10 cellular contexts compared by ENCODE assay signal in the genomic region with DNA sequence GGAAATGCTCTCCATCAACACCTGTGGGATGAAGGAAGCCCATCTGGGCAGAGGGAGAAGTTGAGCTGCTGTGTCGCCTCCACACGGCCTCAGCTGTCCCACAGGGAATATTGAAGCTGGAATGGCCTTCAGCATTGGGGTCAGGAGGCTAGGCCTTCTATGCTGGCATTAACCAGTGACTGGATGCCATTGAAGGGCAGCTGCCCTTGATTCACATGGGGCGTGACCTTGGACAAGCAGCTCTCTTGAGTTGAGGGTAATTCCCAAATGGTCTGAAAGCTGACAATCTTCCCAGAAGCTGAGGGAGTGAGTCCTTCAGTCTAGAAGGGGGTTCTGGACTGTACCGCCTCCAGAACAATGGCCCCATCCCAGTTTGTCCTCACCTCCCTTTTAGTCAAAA. TPM values are rescaled to one million over a fixed set of nuclear protein-coding genes. Genes with fewer than 3 reads are reported as not detected.
A peak's percentile ranks its signal among the peaks of the same experiment; 100 is the strongest.
DNase-seq lines count a peak whose midpoint lies in the region; ATAC-seq and TF ChIP-seq lines count a peak whose summit lies in the region.
"Had no signal": no experiment of that assay in that cellular context is flagged by ENCODE, and none has a peak within 500 bp of the region (broad histone marks: within the 10 kb centered on the region; RNA-seq: fewer than 3 reads in every experiment).

No MANE protein-coding gene starts in this region.

- no peaks in the 10 kb centered on the region for H3K36me3 Mint-ChIP-seq in neural crest cell (ENCODE audit: low read depth)

- H3K9me3 Mint-ChIP-seq in neural crest cell: no peaks in the 10 kb centered on the region

- ATAC-seq in GM21619 (IDR thresholded peaks at IDR 0.05; ENCODE audit: unreplicated experiment) (no peak), GM21825 (IDR thresholded peaks at IDR 0.05; ENCODE audit: unreplicated experiment) (no peak)

- peak overlapping the region; percentile 23 for H3K4me3 Mint-ChIP-seq in neural crest cell

- peak; percentile 45 for DNase-seq in LHCN-M2 (ENCODE audit: low read depth)
- DNase-seq in coronary artery (ENCODE audit: low spot score): no peak
- no peak for DNase-seq in neural crest cell (ENCODE audit: low read depth, low spot score)
- DNase-seq in NCI-H2107 treated with DMSO at 0.1 percent for 48 hours (lab: John Stamatoyannopoulos, UW; ENCODE audit: unreplicated experiment): no peak
- DNase-seq in ecto neural progenitor cell (ENCODE audit: low spot score): no peak
- DNase-seq: GF-D8, SIG-M5 had no signal

- peaks cover 90% of the 10 kb centered on the region for H3K27me3 Mint-ChIP-seq in neural crest cell (ENCODE audit: low read depth)

- H3K27ac Mint-ChIP-seq in neural crest cell (ENCODE audit: unreplicated experiment): no peak overlapping the region

- peak overlapping the region; percentile 68 for H3K4me3 ChIP-seq in coronary artery

- H3K4me1 Mint-ChIP-seq in neural crest cell: peaks cover 23% of the 10 kb centered on the region

- TF ChIP-seq CTCF in C4-2B (conservative IDR thresholded peaks at IDR 0.05) (no peak), coronary artery (IDR thresholded peaks at IDR 0.05) (no peak), neural crest cell (conservative IDR thresholded peaks at IDR 0.05) (no peak)

- H3K27ac ChIP-seq in C4-2B: peak overlapping the region; percentile 72
- H3K27ac ChIP-seq in coronary artery: peak overlapping the region; percentile 79 to 90

RNA-seq across cellular contexts. Expression of gene BCL3, which starts 6.7 kb away (rescaled TPM):
- total RNA-seq in LHCN-M2 (2014; rRNA removed): 10.0 and 18.1 TPM in 2 replicates
- 5.9 TPM for polyA plus RNA-seq in LHCN-M2 (2012)
- total RNA-seq in neural crest cell: 2.2 TPM in 2 replicates

RNA-seq across cellular contexts. Expression of gene CBLC, which starts 22.5 kb away (rescaled TPM):
- total RNA-seq in LHCN-M2 (2014; rRNA removed) (not detected in 2 replicates), neural crest cell (not detected in 2 replicates)
- not detected for polyA plus RNA-seq in LHCN-M2 (2012)

RNA-seq across cellular contexts. Expression of gene BCAM, which starts 53.7 kb away (rescaled TPM):
- total RNA-seq in LHCN-M2 (2014; rRNA removed) (3.3 and 3.5 TPM in 2 replicates), neural crest cell (5.3 and 5.5 TPM in 2 replicates)
- polyA plus RNA-seq in LHCN-M2 (2012): 3.6 TPM

RNA-seq across cellular contexts. Expression of gene CEACAM16, which starts 56.3 kb away (rescaled TPM):
- total RNA-seq in LHCN-M2 (2014; rRNA removed) (not detected in 2 replicates), neural crest cell (not detected in 2 replicates)
- not detected for polyA plus RNA-seq in LHCN-M2 (2012)
